Comparison of ENCODE assay signal across 1 cellular context in genomic region chr15:67542462-67543347, GRCh38.
TF ChIP-seq lines count a peak whose summit lies in the region.

Gene MAP2K5 (plus strand): TSS chr15:67542703. CDS start chr15:67543336, 633 bp downstream.

TF ChIP-seq in HEK293, 187 proteins besides CTCF, POLR2A, EP300 and RAD21 (continued from another document and continues in another):
- TF ChIP-seq ZNF626 (tag by site-specific recombination; IDR thresholded peaks at IDR 0.05) (no peak), ZNF114 (tag by site-specific recombination; IDR thresholded peaks at IDR 0.05) (no peak), ZNF23 (tag by site-specific recombination; IDR thresholded peaks at IDR 0.05; ENCODE audit: borderline replicate concordance) (no peak), ZNF138 (tag by site-specific recombination; IDR thresholded peaks at IDR 0.05; ENCODE audit: borderline replicate concordance) (0 out of 2 replicates have a peak, but pooled peaks have one; percentile 31), ZNF513 (tag by site-specific recombination; IDR thresholded peaks at IDR 0.05) (peak; percentile 87), GLIS2 (tag by site-specific recombination; IDR thresholded peaks at IDR 0.05) (peak; percentile 93), SP3 (tag by site-specific recombination; IDR thresholded peaks at IDR 0.05) (peak; percentile 64; the same call in 1 of the 2 replicates), ZNF768 (tag by site-specific recombination; IDR thresholded peaks at IDR 0.05) (no peak), ZNF211 (tag by site-specific recombination; IDR thresholded peaks at IDR 0.05; ENCODE audit: low read depth) (no peak), KLF9 (tag by site-specific recombination; IDR thresholded peaks at IDR 0.05; ENCODE audit: low read depth) (peak; percentile 41; the same call in 1 of the 2 replicates), KLF10 (tag by site-specific recombination; IDR thresholded peaks at IDR 0.05) (peak; percentile 47), BCL11B (tag by site-specific recombination; IDR thresholded peaks at IDR 0.05; ENCODE audit: low read depth) (0 out of 2 replicates have a peak, but pooled peaks have one; percentile 51), ZNF548 (tag by site-specific recombination; IDR thresholded peaks at IDR 0.05) (no peak), ZSCAN30 (tag by site-specific recombination; IDR thresholded peaks at IDR 0.05) (peak; percentile 65; the same call in 1 of the 2 replicates), OVOL3 (tag by site-specific recombination; IDR thresholded peaks at IDR 0.05) (no peak), MEIS1 (CRISPR knock-in tag; IDR thresholded peaks at IDR 0.05; ENCODE audit: borderline replicate concordance) (no peak), ZNF843 (tag by site-specific recombination; IDR thresholded peaks at IDR 0.05) (no peak), ZBTB26 (tag by site-specific recombination; optimal IDR thresholded peaks at IDR 0.05) (peak; percentile 87), PRDM10 (tag by site-specific recombination; IDR thresholded peaks at IDR 0.05) (peak; percentile 7; the same call in 1 of the 2 replicates), ZNF239 (tag by site-specific recombination; IDR thresholded peaks at IDR 0.05) (no peak), ZNF366 (tag by site-specific recombination; conservative IDR thresholded peaks at IDR 0.05) (peak; percentile 52; the same call in 1 of the 2 replicates), GLIS1 (tag by site-specific recombination; IDR thresholded peaks at IDR 0.05) (peak; percentile 67), ZNF629 (tag by site-specific recombination; IDR thresholded peaks at IDR 0.05) (0 out of 2 replicates have a peak, but pooled peaks have one; percentile 7), ZNF785 (tag by site-specific recombination; IDR thresholded peaks at IDR 0.05) (0 out of 2 replicates have a peak, but pooled peaks have one; percentile 15), ZBTB1 (tag by site-specific recombination; IDR thresholded peaks at IDR 0.05) (no peak), ZNF549 (tag by site-specific recombination; IDR thresholded peaks at IDR 0.05) (no peak), ZNF169 (tag by site-specific recombination; IDR thresholded peaks at IDR 0.05) (no peak), ZNF791 (tag by site-specific recombination; IDR thresholded peaks at IDR 0.05) (no peak), ZNF433 (tag by site-specific recombination; IDR thresholded peaks at IDR 0.05; ENCODE audit: low read depth) (no peak), ZNF596 (tag by site-specific recombination; IDR thresholded peaks at IDR 0.05) (peak; percentile 12; the same call in 1 of the 2 replicates), ZNF692 (tag by site-specific recombination; IDR thresholded peaks at IDR 0.05) (peak; percentile 59), ZNF837 (tag by site-specific recombination; IDR thresholded peaks at IDR 0.05) (no peak), ZNF335 (tag by site-specific recombination; conservative IDR thresholded peaks at IDR 0.05) (peak; percentile 97), ZNF585B (tag by site-specific recombination; IDR thresholded peaks at IDR 0.05) (no peak), ZNF600 (tag by site-specific recombination; IDR thresholded peaks at IDR 0.05) (peak; percentile 86), BCL11A (tag by site-specific recombination; IDR thresholded peaks at IDR 0.05; ENCODE audit: low read depth) (no peak), ZNF2 (tag by site-specific recombination; IDR thresholded peaks at IDR 0.05) (peak; percentile 46; the same call in 1 of the 2 replicates)
- TF ChIP-seq, protein P1, sequence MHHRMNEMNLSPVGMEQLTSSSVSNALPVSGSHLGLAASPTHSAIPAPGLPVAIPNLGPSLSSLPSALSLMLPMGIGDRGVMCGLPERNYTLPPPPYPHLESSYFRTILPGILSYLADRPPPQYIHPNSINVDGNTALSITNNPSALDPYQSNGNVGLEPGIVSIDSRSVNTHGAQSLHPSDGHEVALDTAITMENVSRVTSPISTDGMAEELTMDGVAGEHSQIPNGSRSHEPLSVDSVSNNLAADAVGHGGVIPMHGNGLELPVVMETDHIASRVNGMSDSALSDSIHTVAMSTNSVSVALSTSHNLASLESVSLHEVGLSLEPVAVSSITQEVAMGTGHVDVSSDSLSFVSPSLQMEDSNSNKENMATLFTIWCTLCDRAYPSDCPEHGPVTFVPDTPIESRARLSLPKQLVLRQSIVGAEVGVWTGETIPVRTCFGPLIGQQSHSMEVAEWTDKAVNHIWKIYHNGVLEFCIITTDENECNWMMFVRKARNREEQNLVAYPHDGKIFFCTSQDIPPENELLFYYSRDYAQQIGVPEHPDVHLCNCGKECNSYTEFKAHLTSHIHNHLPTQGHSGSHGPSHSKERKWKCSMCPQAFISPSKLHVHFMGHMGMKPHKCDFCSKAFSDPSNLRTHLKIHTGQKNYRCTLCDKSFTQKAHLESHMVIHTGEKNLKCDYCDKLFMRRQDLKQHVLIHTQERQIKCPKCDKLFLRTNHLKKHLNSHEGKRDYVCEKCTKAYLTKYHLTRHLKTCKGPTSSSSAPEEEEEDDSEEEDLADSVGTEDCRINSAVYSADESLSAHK (tag by site-specific recombination; IDR thresholded peaks at IDR 0.05) = 0 out of 2 replicates have a peak, but pooled peaks have one; percentile 10
- TF ChIP-seq, protein P2, sequence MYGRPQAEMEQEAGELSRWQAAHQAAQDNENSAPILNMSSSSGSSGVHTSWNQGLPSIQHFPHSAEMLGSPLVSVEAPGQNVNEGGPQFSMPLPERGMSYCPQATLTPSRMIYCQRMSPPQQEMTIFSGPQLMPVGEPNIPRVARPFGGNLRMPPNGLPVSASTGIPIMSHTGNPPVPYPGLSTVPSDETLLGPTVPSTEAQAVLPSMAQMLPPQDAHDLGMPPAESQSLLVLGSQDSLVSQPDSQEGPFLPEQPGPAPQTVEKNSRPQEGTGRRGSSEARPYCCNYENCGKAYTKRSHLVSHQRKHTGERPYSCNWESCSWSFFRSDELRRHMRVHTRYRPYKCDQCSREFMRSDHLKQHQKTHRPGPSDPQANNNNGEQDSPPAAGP (tag by site-specific recombination; IDR thresholded peaks at IDR 0.05) = peak; percentile 55
- TF ChIP-seq, protein P3, sequence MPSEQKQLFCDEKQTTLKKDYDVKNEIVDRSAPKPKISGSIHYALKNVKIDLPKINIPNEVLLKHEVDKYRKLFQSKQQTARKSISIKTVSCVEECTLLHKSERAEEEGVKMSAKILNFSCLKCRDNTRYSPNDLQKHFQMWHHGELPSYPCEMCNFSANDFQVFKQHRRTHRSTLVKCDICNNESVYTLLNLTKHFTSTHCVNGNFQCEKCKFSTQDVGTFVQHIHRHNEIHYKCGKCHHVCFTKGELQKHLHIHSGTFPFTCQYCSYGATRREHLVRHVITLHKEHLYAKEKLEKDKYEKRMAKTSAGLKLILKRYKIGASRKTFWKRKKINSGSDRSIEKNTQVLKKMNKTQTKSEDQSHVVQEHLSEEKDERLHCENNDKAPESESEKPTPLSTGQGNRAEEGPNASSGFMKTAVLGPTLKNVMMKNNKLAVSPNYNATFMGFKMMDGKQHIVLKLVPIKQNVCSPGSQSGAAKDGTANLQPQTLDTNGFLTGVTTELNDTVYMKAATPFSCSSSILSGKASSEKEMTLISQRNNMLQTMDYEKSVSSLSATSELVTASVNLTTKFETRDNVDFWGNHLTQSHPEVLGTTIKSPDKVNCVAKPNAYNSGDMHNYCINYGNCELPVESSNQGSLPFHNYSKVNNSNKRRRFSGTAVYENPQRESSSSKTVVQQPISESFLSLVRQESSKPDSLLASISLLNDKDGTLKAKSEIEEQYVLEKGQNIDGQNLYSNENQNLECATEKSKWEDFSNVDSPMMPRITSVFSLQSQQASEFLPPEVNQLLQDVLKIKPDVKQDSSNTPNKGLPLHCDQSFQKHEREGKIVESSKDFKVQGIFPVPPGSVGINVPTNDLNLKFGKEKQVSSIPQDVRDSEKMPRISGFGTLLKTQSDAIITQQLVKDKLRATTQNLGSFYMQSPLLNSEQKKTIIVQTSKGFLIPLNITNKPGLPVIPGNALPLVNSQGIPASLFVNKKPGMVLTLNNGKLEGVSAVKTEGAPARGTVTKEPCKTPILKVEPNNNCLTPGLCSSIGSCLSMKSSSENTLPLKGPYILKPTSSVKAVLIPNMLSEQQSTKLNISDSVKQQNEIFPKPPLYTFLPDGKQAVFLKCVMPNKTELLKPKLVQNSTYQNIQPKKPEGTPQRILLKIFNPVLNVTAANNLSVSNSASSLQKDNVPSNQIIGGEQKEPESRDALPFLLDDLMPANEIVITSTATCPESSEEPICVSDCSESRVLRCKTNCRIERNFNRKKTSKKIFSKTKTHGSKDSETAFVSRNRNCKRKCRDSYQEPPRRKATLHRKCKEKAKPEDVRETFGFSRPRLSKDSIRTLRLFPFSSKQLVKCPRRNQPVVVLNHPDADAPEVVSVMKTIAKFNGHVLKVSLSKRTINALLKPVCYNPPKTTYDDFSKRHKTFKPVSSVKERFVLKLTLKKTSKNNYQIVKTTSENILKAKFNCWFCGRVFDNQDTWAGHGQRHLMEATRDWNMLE (tag by site-specific recombination; conservative IDR thresholded peaks at IDR 0.05; ENCODE audit: low read depth) = peak; percentile 78
- TF ChIP-seq, protein P4, sequence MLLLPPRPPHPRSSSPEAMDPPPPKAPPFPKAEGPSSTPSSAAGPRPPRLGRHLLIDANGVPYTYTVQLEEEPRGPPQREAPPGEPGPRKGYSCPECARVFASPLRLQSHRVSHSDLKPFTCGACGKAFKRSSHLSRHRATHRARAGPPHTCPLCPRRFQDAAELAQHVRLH (tag by site-specific recombination; IDR thresholded peaks at IDR 0.05) = peak; percentile 59
- TF ChIP-seq, protein P5, sequence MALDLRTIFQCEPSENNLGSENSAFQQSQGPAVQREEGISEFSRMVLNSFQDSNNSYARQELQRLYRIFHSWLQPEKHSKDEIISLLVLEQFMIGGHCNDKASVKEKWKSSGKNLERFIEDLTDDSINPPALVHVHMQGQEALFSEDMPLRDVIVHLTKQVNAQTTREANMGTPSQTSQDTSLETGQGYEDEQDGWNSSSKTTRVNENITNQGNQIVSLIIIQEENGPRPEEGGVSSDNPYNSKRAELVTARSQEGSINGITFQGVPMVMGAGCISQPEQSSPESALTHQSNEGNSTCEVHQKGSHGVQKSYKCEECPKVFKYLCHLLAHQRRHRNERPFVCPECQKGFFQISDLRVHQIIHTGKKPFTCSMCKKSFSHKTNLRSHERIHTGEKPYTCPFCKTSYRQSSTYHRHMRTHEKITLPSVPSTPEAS (tag by site-specific recombination; IDR thresholded peaks at IDR 0.05) = no peak
